1 cellular context compared by ENCODE assay signal in genomic region chr5:156920042-156920860, GRCh38.
TF ChIP-seq lines count a peak whose summit lies in the region.

No MANE protein-coding gene starts in this region.

TF ChIP-seq in GM12878, 131 proteins besides CTCF, POLR2A, EP300 and RAD21 (continued from another document and continues in another):
- no peak for TF ChIP-seq ZZZ3 (IDR thresholded peaks at IDR 0.05; ENCODE audit: control insufficient read depth, insufficient read length, low read depth)
- TF ChIP-seq BCL11A (IDR thresholded peaks at IDR 0.05; ENCODE audit: low read depth, low read length), result peak; percentile 69
- TF ChIP-seq ZNF24 (IDR thresholded peaks at IDR 0.05), result no peak; the same call in 1 of the 2 replicates
- TF ChIP-seq, protein P1, sequence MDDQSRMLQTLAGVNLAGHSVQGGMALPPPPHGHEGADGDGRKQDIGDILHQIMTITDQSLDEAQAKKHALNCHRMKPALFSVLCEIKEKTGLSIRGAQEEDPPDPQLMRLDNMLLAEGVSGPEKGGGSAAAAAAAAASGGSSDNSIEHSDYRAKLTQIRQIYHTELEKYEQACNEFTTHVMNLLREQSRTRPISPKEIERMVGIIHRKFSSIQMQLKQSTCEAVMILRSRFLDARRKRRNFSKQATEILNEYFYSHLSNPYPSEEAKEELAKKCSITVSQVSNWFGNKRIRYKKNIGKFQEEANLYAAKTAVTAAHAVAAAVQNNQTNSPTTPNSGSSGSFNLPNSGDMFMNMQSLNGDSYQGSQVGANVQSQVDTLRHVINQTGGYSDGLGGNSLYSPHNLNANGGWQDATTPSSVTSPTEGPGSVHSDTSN (IDR thresholded peaks at IDR 0.05; ENCODE audit: insufficient replicate concordance, low read depth, low read length), result no peak
- peak; percentile 90 for TF ChIP-seq RUNX3 (IDR thresholded peaks at IDR 0.05; ENCODE audit: low read length)
- TF ChIP-seq ELK1 (IDR thresholded peaks at IDR 0.05; ENCODE audit: low read depth, low read length), result no peak
- TF ChIP-seq IKZF2 (IDR thresholded peaks at IDR 0.05), result peak; percentile 100
- TF ChIP-seq IKZF1 (conservative IDR thresholded peaks at IDR 0.05), result peak; percentile 100
- peak; percentile 90; the same call in 1 of the 2 replicates for TF ChIP-seq STAT3 (IDR thresholded peaks at IDR 0.05; ENCODE audit: low read depth, low read length)
- TF ChIP-seq HDGF (IDR thresholded peaks at IDR 0.05), result peak; percentile 71; the same call in 1 of the 2 replicates
- peak; percentile 85 for TF ChIP-seq IRF4 (IDR thresholded peaks at IDR 0.05; ENCODE audit: low read depth, low read length)
- TF ChIP-seq ETV6 (conservative IDR thresholded peaks at IDR 0.05 in 1 of 2, IDR thresholded peaks at IDR 0.05 in 1 of 2; ENCODE audit: borderline replicate concordance in 1 of 2, low read depth in 1 of 2), result no peak
- TF ChIP-seq, protein P2, sequence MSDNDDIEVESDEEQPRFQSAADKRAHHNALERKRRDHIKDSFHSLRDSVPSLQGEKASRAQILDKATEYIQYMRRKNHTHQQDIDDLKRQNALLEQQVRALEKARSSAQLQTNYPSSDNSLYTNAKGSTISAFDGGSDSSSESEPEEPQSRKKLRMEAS (IDR thresholded peaks at IDR 0.05; ENCODE audit: low read depth, low read length), result no peak
- no peak for TF ChIP-seq CHD4 (IDR thresholded peaks at IDR 0.05)
- TF ChIP-seq NRF1 (conservative IDR thresholded peaks at IDR 0.05; ENCODE audit: low read depth, low read length), result no peak
- TF ChIP-seq BACH1 (IDR thresholded peaks at IDR 0.05; ENCODE audit: borderline replicate concordance), result 0 out of 2 replicates have a peak, but pooled peaks have one; percentile 61
- no peak for TF ChIP-seq PAX8 (IDR thresholded peaks at IDR 0.05)
- peak; percentile 77 for TF ChIP-seq CBFB (IDR thresholded peaks at IDR 0.05; ENCODE audit: low read depth)
- TF ChIP-seq MYC (IDR thresholded peaks at IDR 0.05; ENCODE audit: insufficient read depth, insufficient read length, insufficient replicate concordance, low read length, severe bottlenecking), result no peak
- TF ChIP-seq REST (IDR thresholded peaks at IDR 0.05; ENCODE audit: low read depth, low read length), result no peak
- no peak for TF ChIP-seq ZBTB33 (IDR thresholded peaks at IDR 0.05)
- TF ChIP-seq RELB (IDR thresholded peaks at IDR 0.05; ENCODE audit: low read depth), result peak; percentile 99
- TF ChIP-seq ATF7 (IDR thresholded peaks at IDR 0.05; ENCODE audit: low read depth), result peak; percentile 84
- no peak for TF ChIP-seq STAT1 (conservative IDR thresholded peaks at IDR 0.05)
- no peak for TF ChIP-seq GABPA (IDR thresholded peaks at IDR 0.05; ENCODE audit: low read depth)
- TF ChIP-seq FOXM1 (IDR thresholded peaks at IDR 0.05; ENCODE audit: low read depth, low read length), result peak; percentile 71; the same call in 1 of the 2 replicates
- no peak for TF ChIP-seq HCFC1 (IDR thresholded peaks at IDR 0.05; ENCODE audit: low read length)
- no peak for TF ChIP-seq SREBF1 (IDR thresholded peaks at IDR 0.05; ENCODE audit: low read length)
- TF ChIP-seq MTA2 (IDR thresholded peaks at IDR 0.05; ENCODE audit: low read depth), result peak; percentile 93
- TF ChIP-seq ZNF217 (IDR thresholded peaks at IDR 0.05), result 0 out of 2 replicates have a peak, but pooled peaks have one; percentile 57
- no peak for TF ChIP-seq SRF (IDR thresholded peaks at IDR 0.05; ENCODE audit: low read depth in 2 of 2, low read length in 2 of 2)
- TF ChIP-seq CREB1 (IDR thresholded peaks at IDR 0.05; ENCODE audit: low read depth), result no peak
- TF ChIP-seq ZNF207 (IDR thresholded peaks at IDR 0.05; ENCODE audit: borderline replicate concordance), result no peak; the same call in 1 of the 2 replicates
- TF ChIP-seq, protein P3, sequence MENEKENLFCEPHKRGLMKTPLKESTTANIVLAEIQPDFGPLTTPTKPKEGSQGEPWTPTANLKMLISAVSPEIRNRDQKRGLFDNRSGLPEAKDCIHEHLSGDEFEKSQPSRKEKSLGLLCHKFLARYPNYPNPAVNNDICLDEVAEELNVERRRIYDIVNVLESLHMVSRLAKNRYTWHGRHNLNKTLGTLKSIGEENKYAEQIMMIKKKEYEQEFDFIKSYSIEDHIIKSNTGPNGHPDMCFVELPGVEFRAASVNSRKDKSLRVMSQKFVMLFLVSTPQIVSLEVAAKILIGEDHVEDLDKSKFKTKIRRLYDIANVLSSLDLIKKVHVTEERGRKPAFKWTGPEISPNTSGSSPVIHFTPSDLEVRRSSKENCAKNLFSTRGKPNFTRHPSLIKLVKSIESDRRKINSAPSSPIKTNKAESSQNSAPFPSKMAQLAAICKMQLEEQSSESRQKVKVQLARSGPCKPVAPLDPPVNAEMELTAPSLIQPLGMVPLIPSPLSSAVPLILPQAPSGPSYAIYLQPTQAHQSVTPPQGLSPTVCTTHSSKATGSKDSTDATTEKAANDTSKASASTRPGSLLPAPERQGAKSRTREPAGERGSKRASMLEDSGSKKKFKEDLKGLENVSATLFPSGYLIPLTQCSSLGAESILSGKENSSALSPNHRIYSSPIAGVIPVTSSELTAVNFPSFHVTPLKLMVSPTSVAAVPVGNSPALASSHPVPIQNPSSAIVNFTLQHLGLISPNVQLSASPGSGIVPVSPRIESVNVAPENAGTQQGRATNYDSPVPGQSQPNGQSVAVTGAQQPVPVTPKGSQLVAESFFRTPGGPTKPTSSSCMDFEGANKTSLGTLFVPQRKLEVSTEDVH (IDR thresholded peaks at IDR 0.05; ENCODE audit: low read depth, partially characterized antibody), result no peak
- no peak for TF ChIP-seq HDAC2 (IDR thresholded peaks at IDR 0.05)
- TF ChIP-seq ASH2L (IDR thresholded peaks at IDR 0.05; ENCODE audit: borderline replicate concordance, low read depth), result no peak
- TF ChIP-seq RCOR1 (conservative IDR thresholded peaks at IDR 0.05; ENCODE audit: low read depth, low read length), result no peak
- no peak; the same call in none of the 2 replicates for TF ChIP-seq BMI1 (IDR thresholded peaks at IDR 0.05; ENCODE audit: borderline replicate concordance)
- peak; percentile 70; the same call in 1 of the 2 replicates for TF ChIP-seq JUND (IDR thresholded peaks at IDR 0.05; ENCODE audit: low read depth, low read length)
- TF ChIP-seq SIN3A (IDR thresholded peaks at IDR 0.05; ENCODE audit: low read depth, low read length), result no peak
- TF ChIP-seq, protein P4, sequence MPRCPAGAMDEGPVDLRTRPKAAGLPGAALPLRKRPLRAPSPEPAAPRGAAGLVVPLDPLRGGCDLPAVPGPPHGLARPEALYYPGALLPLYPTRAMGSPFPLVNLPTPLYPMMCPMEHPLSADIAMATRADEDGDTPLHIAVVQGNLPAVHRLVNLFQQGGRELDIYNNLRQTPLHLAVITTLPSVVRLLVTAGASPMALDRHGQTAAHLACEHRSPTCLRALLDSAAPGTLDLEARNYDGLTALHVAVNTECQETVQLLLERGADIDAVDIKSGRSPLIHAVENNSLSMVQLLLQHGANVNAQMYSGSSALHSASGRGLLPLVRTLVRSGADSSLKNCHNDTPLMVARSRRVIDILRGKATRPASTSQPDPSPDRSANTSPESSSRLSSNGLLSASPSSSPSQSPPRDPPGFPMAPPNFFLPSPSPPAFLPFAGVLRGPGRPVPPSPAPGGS (IDR thresholded peaks at IDR 0.05; ENCODE audit: borderline replicate concordance, insufficient read depth, low read depth, low read length, poor library complexity, severe bottlenecking), result peak; percentile 69
- TF ChIP-seq ATF2 (IDR thresholded peaks at IDR 0.05; ENCODE audit: low read length), result peak; percentile 88
- TF ChIP-seq PRDM15 (CRISPR knock-in tag; IDR thresholded peaks at IDR 0.05), result no peak
- TF ChIP-seq TCF12 (IDR thresholded peaks at IDR 0.05; ENCODE audit: low read depth, low read length), result peak; percentile 61; the same call in 1 of the 2 replicates
- peak; percentile 96 for TF ChIP-seq NR2F1 (conservative IDR thresholded peaks at IDR 0.05)
- peak; percentile 96 for TF ChIP-seq EED (IDR thresholded peaks at IDR 0.05; ENCODE audit: low read depth)
